In genomic region chr6:151239603-151240035, GRCh38 we compare ENCODE assay signal across 8 cellular contexts. TPM values are rescaled to one million over a fixed set of nuclear protein-coding genes. Genes with fewer than 3 reads are reported as not detected.
DNase-seq lines count a peak whose midpoint lies in the region; ATAC-seq, FAIRE-seq and TF ChIP-seq lines count a peak whose summit lies in the region.

Gene AKAP12 (plus strand): TSS chr6:151239967. CDS start chr6:151240563, 596 bp downstream.

- H3K9me3 ChIP-seq in CD4-positive, alpha-beta T cell (ENCODE audit: control insufficient read depth, low read length): no peaks in the 10 kb centered on the region
- H3K9me3 ChIP-seq in Panc1 (ENCODE audit: control insufficient read depth, insufficient read depth, low read depth, low read length): no peaks in the 10 kb centered on the region
- H3K9me3 ChIP-seq in endothelial cell of umbilical vein (replicated peaks; ENCODE audit: control insufficient read depth, insufficient read depth, low read length): no peaks in the 10 kb centered on the region
- H3K9me3 ChIP-seq in mononuclear cell (ENCODE audit: low read depth, low read length): no peaks in the 10 kb centered on the region
- no peaks in the 10 kb centered on the region for H3K9me3 ChIP-seq in upper lobe of right lung

- DNase-seq in CD4-positive, alpha-beta T cell: no peak
- DNase-seq in Panc1 (ENCODE audit: low read depth, low spot score) (no peak), endothelial cell of umbilical vein (ENCODE audit: low read depth, low spot score) (no peak), upper lobe of right lung (no peak), pons (ENCODE audit: low spot score) (no peak), activated gamma-delta T cell treated with Interleukin-2 at 50 U/mL for 16 hours (no peak)

- peak; percentile 18 for FAIRE-seq in endothelial cell of umbilical vein (lab: Jason Lieb, UNC)

- no peaks in the 10 kb centered on the region for H3K36me3 ChIP-seq in Panc1 (ENCODE audit: control insufficient read depth, insufficient read depth, low read length)
- no peaks in the 10 kb centered on the region for H3K36me3 ChIP-seq in endothelial cell of umbilical vein (ENCODE audit: control insufficient read depth in 2 of 2, extremely low read depth in 1 of 2, insufficient read depth in 2 of 2, low read length in 2 of 2)
- H3K36me3 ChIP-seq in upper lobe of right lung: no peaks in the 10 kb centered on the region

- H4K20me1 ChIP-seq in endothelial cell of umbilical vein (replicated peaks; ENCODE audit: control insufficient read depth, extremely low read depth, insufficient read depth, low read length): no peaks in the 10 kb centered on the region

- H3K27me3 ChIP-seq in CD4-positive, alpha-beta T cell (ENCODE audit: control insufficient read depth, insufficient read depth, low read length): peaks cover 55% of the 10 kb centered on the region
- H3K27me3 ChIP-seq in Panc1 (ENCODE audit: control insufficient read depth, insufficient read depth, low read length) (no peaks in the 10 kb centered on the region), endothelial cell of umbilical vein (ENCODE audit: control insufficient read depth in 2 of 2, insufficient read depth in 2 of 2, low read length in 2 of 2) (no peaks in the 10 kb centered on the region), mononuclear cell (ENCODE audit: insufficient read depth, low read length) (peaks cover 63% of the 10 kb centered on the region), upper lobe of right lung (peaks cover 21% of the 10 kb centered on the region)

- no peak within 1 kb of the TSS for H3K27ac Mint-ChIP-seq in CD4-positive, alpha-beta T cell

- peaks cover 15% of the 10 kb centered on the region for H3K4me1 Mint-ChIP-seq in CD4-positive, alpha-beta T cell (ENCODE audit: low read depth)

- peak within 1 kb of the TSS; percentile 83 for H2AFZ ChIP-seq in endothelial cell of umbilical vein (ENCODE audit: low read depth, low read length)

- H3K79me2 ChIP-seq in endothelial cell of umbilical vein (ENCODE audit: control insufficient read depth, insufficient read depth, low read length): peaks cover 40% of the 10 kb centered on the region

- no peak for ATAC-seq in CD4-positive, alpha-beta T cell (ENCODE audit: poor library complexity)
- peak; percentile 73 for ATAC-seq in Panc1
- peak; percentile 40 for ATAC-seq in upper lobe of right lung
- no peak for ATAC-seq in GM21447 (IDR thresholded peaks at IDR 0.05; ENCODE audit: unreplicated experiment)

- intact Hi-C loops in CD4-positive, alpha-beta T cell (cut with DNase I, micrococcal nuclease): no loop called here
- intact Hi-C loops in Panc1 (cut with micrococcal nuclease; ENCODE audit: unreplicated experiment) (no loop called here), endothelial cell of umbilical vein (cut with micrococcal nuclease) (loop anchor here (1.0 to 2.0 kb wide), 4 partner anchors 171 to 347 kb away; no protein-coding TSS in a partner anchor), upper lobe of right lung (cut with DNase I) (no loop called here)

- BruUV-seq in Panc1 (replicated peaks; lab: Mats Ljungman, UMichigan): no TSS peak
- TSS peak; percentile 53 for BruUV-seq in endothelial cell of umbilical vein (replicated peaks; lab: Mats Ljungman, UMichigan)

- H3K9me3 Mint-ChIP-seq in CD4-positive, alpha-beta T cell: no peaks in the 10 kb centered on the region

- no peaks in the 10 kb centered on the region for H3K9me1 ChIP-seq in endothelial cell of umbilical vein (replicated peaks; ENCODE audit: control insufficient read depth, extremely low read depth, insufficient read depth, low read length)

- TF ChIP-seq CTCF in CD4-positive, alpha-beta T cell (IDR thresholded peaks at IDR 0.05): no peak
- TF ChIP-seq CTCF in Panc1 (IDR thresholded peaks at IDR 0.05) (no peak), endothelial cell of umbilical vein (IDR thresholded peaks at IDR 0.05; ENCODE audit: extremely low read depth in 1 of 2, insufficient read depth in 1 of 2, low read depth in 1 of 2, low read length in 2 of 2) (no peak), upper lobe of right lung (IDR thresholded peaks at IDR 0.05) (no peak)

- no peak for TF ChIP-seq POLR2A in endothelial cell of umbilical vein (IDR thresholded peaks at IDR 0.05; ENCODE audit: low read depth, low read length)

- H3K27me3 Mint-ChIP-seq in CD4-positive, alpha-beta T cell: peaks cover 75% of the 10 kb centered on the region

- no peaks in the 10 kb centered on the region for H3K36me3 Mint-ChIP-seq in CD4-positive, alpha-beta T cell (ENCODE audit: low read depth)

- H3K27ac ChIP-seq in CD4-positive, alpha-beta T cell (ENCODE audit: low read depth, low read length): no peak within 1 kb of the TSS
- H3K27ac ChIP-seq in Panc1 (ENCODE audit: low read length) (peak within 1 kb of the TSS; percentile 25), endothelial cell of umbilical vein (ENCODE audit: insufficient read depth, low read depth, low read length) (peak within 1 kb of the TSS; percentile 59), upper lobe of right lung (peak within 1 kb of the TSS; percentile 78)

- H3K4me1 ChIP-seq in Panc1 (ENCODE audit: control insufficient read depth, insufficient read depth, low read length) (peaks cover 6% of the 10 kb centered on the region; the same call in 1 of the 2 replicates), endothelial cell of umbilical vein (ENCODE audit: control insufficient read depth, extremely low read depth, insufficient read depth, low read length) (peaks cover 30% of the 10 kb centered on the region), mononuclear cell (ENCODE audit: insufficient read depth, low read length) (peaks cover 8% of the 10 kb centered on the region), upper lobe of right lung (no peaks in the 10 kb centered on the region)

- dilution Hi-C loops in endothelial cell of umbilical vein (cut with MboI; ENCODE audit: extremely low pct_ligation_motif_present, low sequenced_read_pairs): no loop called here

- H3K9ac ChIP-seq in endothelial cell of umbilical vein (replicated peaks; ENCODE audit: extremely low read depth, insufficient read depth, low read length): peak within 1 kb of the TSS; percentile 98

- CTCF ChIA-PET in CD4-positive, alpha-beta T cell (lab: Charles Lee): no interaction called here
- CTCF ChIA-PET in Panc1 (lab: Charles Lee): no interaction called here
- CTCF ChIA-PET in endothelial cell of umbilical vein (lab: Charles Lee): interaction anchor here (0.6 to 3.0 kb wide), 6 partner anchors 10 to 348 kb away, joined by 3 to 50 read pairs (median 8); no protein-coding TSS in a partner anchor

- H3K4me2 ChIP-seq in endothelial cell of umbilical vein (ENCODE audit: insufficient read depth, low read length): peak within 1 kb of the TSS; percentile 85

- in situ Hi-C loops in Panc1 (cut with HindIII; ENCODE audit: low pct_unique_long_range_greater_than_20kb, low sequenced_read_pairs): no loop called here

- H3K4me3 Mint-ChIP-seq in CD4-positive, alpha-beta T cell: peak within 1 kb of the TSS; percentile 80

- H3K4me3 ChIP-seq in Panc1 (ENCODE audit: low read depth in 2 of 2, low read length in 2 of 2) (peak within 1 kb of the TSS; percentile 56 to 77), endothelial cell of umbilical vein (replicated peaks in 1 of 3; ENCODE audit: insufficient read depth in 1 of 3, low read depth in 1 of 3, low read length in 3 of 3) (peak within 1 kb of the TSS; percentile 64 to 96 (median 91)), mononuclear cell (ENCODE audit: low read length) (peak within 1 kb of the TSS; percentile 19), upper lobe of right lung (peak within 1 kb of the TSS; percentile 62)

- POLR2A ChIA-PET in CD4-positive, alpha-beta T cell (lab: Charles Lee): no interaction called here
- POLR2A ChIA-PET in Panc1 (lab: Charles Lee): no interaction called here
- POLR2A ChIA-PET in endothelial cell of umbilical vein (lab: Charles Lee): interaction anchor here (0.5 to 1.2 kb wide), 4 partner anchors 62 to 357 kb away, joined by 3 to 4 read pairs (median 3); no protein-coding TSS in a partner anchor

TF ChIP-seq in endothelial cell of umbilical vein, 7 proteins besides CTCF, POLR2A, EP300 and RAD21:
- TF ChIP-seq MAX (IDR thresholded peaks at IDR 0.05; ENCODE audit: insufficient read depth, insufficient read length) (no peak), EZH2 (IDR thresholded peaks at IDR 0.05; ENCODE audit: borderline replicate concordance, low read depth, low read length, severe bottlenecking) (no peak), POLR2AphosphoS5 (IDR thresholded peaks at IDR 0.05; ENCODE audit: insufficient read depth, low read depth, low read length) (no peak), FOS (IDR thresholded peaks at IDR 0.05; ENCODE audit: borderline replicate concordance, insufficient read depth, low read length) (no peak), JUN (IDR thresholded peaks at IDR 0.05; ENCODE audit: borderline replicate concordance, insufficient read depth, insufficient read length, low read depth) (no peak), GATA2 (IDR thresholded peaks at IDR 0.05; ENCODE audit: insufficient read depth, insufficient read length, low read depth, low read length) (no peak), MYC (IDR thresholded peaks at IDR 0.05; ENCODE audit: low read depth, low read length) (no peak)

RNA-seq across cellular contexts. Expression of gene AKAP12, which starts in this region (rescaled TPM):
- total RNA-seq in CD4-positive, alpha-beta T cell: under 1 TPM; 0.03 to 0.05 TPM
- 267 TPM for total RNA-seq in Panc1 (2021; ENCODE audit: unreplicated experiment)
- polyA plus RNA-seq in Panc1 (2012; ENCODE audit: insufficient read length): 241 TPM
- total RNA-seq in endothelial cell of umbilical vein: 340 and 362 TPM in 2 replicates
- polyA plus RNA-seq in endothelial cell of umbilical vein: 36.4 and 46.9 TPM in 2 replicates
- polyA plus RNA-seq in endothelial cell of umbilical vein (2011; cell fraction: cytosol; rRNA removed): 87.4 and 93.7 TPM in 2 replicates
- polyA plus RNA-seq in endothelial cell of umbilical vein (2011; cell fraction: nucleus; rRNA removed): 174 and 257 TPM in 2 replicates
- 84.1 and 114 TPM in 2 replicates for polyA plus RNA-seq in endothelial cell of umbilical vein (2012)
- polyA minus RNA-seq in endothelial cell of umbilical vein: 67.5 and 84.9 TPM in 2 replicates
- polyA minus RNA-seq in endothelial cell of umbilical vein (2011; cell fraction: cytosol; rRNA and poly(A)+ RNA removed): 4.9 TPM
- polyA minus RNA-seq in endothelial cell of umbilical vein (2011; cell fraction: nucleus; rRNA and poly(A)+ RNA removed): 67.4 and 81.2 TPM in 2 replicates
- 0.31 TPM for total RNA-seq in mononuclear cell
- total RNA-seq in upper lobe of right lung: 40.8 TPM

Comparison
In these comparisons a context has a peak if more than half of its experiments do, and no peak if none do; other contexts are left out.
1. RNA of gene AKAP12 (total RNA-seq): 340 to 362 TPM in endothelial cell of umbilical vein, 267 TPM in Panc1 (single experiment) and 40.8 TPM in upper lobe of right lung (single experiment); 0.31 TPM in mononuclear cell (single experiment) and 0.03 to 0.05 TPM in CD4-positive, alpha-beta T cell; every median in the first group is over 10 times any median in the second.
2. ATAC-seq: peak in Panc1 (single experiment) and upper lobe of right lung (single experiment); none in CD4-positive, alpha-beta T cell (single experiment) and GM21447 (single experiment).
3. H3K4me3 ChIP-seq: peak in every context shown above with its lines; median percentile 91 in endothelial cell of umbilical vein; 66 in Panc1; 62 in upper lobe of right lung; 19 in mononuclear cell.